ENCODE assay signal across 13 cellular contexts in the genomic region with DNA sequence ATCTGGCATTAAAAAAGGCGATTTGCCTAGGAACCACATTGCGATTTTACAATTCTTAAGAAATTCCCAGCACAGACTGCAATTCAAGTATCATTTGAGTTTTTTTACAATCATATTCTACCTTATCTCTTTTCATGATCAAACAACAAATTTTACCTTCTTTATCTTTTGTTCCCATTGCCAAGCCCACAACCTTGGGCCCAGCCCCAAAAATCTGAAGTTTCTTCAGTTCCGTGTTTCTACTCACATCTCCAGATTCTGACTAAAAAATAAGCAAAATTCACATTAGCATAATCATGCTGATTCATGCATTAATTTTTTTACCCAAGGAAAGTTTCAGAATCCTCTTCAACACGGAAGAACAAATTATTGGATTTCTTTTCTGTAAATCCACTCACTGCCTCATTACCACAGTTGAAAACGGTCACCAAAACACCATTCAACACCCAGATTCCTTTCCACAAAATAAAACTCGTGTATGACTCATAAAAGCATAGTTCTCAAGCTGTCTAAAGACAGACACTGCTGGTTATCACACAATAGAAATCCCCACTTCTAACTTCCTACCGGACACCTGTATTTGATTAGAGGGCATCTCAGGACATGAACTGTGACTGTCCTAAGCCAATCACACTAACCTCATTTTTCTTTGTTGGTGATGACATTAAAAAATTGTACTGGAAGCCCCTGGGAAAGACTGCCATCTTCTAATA. TPM values are rescaled to one million over a fixed set of nuclear protein-coding genes. Genes with fewer than 3 reads are reported as not detected.
DNase-seq lines count a peak whose midpoint lies in the region; ATAC-seq and TF ChIP-seq lines count a peak whose summit lies in the region.
"Had no signal": no experiment of that assay in that cellular context is flagged by ENCODE, and none has a peak within 500 bp of the region (broad histone marks: within the 10 kb centered on the region; RNA-seq: fewer than 3 reads in every experiment).

No MANE protein-coding gene starts in this region.

- no peak overlapping the region for H3K4me3 ChIP-seq in foreskin fibroblast (ENCODE audit: low read depth in 1 of 2, low read length in 2 of 2)
- H3K4me3 ChIP-seq: left ventricle myocardium inferior had no signal

- H3K4me3 Mint-ChIP-seq in activated naive CD8-positive, alpha-beta T cell treated with anti-CD3 and anti-CD28 coated beads, Interleukin-2, amount 10 ng/mL, durations not matched to agents 7 days and 5 days, result no peak overlapping the region
- H3K4me3 Mint-ChIP-seq: CD8-positive, alpha-beta T cell had no signal

- no peak for ATAC-seq in activated naive CD8-positive, alpha-beta T cell treated with anti-CD3 and anti-CD28 coated beads, Interleukin-2, amount 10 ng/mL, durations not matched to agents 7 days and 5 days (ENCODE audit: low read depth)
- ATAC-seq: CD8-positive, alpha-beta T cell had no signal

- peaks cover 2% of the 10 kb centered on the region for H3K4me1 Mint-ChIP-seq in activated naive CD8-positive, alpha-beta T cell treated with anti-CD3 and anti-CD28 coated beads, Interleukin-2, amount 10 ng/mL, durations not matched to agents 7 days and 5 days

- DNase-seq in AG08395 (ENCODE audit: low spot score) (peak; percentile 54), GM04504 (ENCODE audit: low read depth) (peak; percentile 35), foreskin fibroblast (peak; percentile 8 to 18), NCI-H1105 (lab: John Stamatoyannopoulos, UW) (no peak), cerebellar cortex (ENCODE audit: low spot score) (no peak)
- no peak for DNase-seq in activated naive CD8-positive, alpha-beta T cell treated with anti-CD3 and anti-CD28 coated beads, Interleukin-2, amount 10 ng/mL, durations not matched to agents 7 days and 5 days
- DNase-seq in stimulated activated CD4-positive, alpha-beta T cell treated with anti-CD3 and anti-CD28 coated beads, Interleukin-2, amount 100 ng/mL, for 24 hours, result no peak
- DNase-seq in activated CD4-positive, alpha-beta T cell treated with anti-CD3 and anti-CD28 coated beads for 48 hours, result no peak
- DNase-seq: CD8-positive, alpha-beta T cell; effector CD4-positive, alpha-beta T cell; left ventricle myocardium inferior; NCI-H526; T1000 had no signal

- TF ChIP-seq CTCF in foreskin fibroblast (IDR thresholded peaks at IDR 0.05; ENCODE audit: low read depth, low read length), result no peak

- POLR2A ChIA-PET in activated naive CD8-positive, alpha-beta T cell treated with anti-CD3 and anti-CD28 coated beads, Interleukin-2, amount 10 ng/mL, durations not matched to agents 7 days and 5 days (lab: Charles Lee), result no interaction called here

- H3K27ac Mint-ChIP-seq in activated naive CD8-positive, alpha-beta T cell treated with anti-CD3 and anti-CD28 coated beads, Interleukin-2, amount 10 ng/mL, durations not matched to agents 7 days and 5 days, result peak overlapping the region; percentile 3
- H3K27ac Mint-ChIP-seq: CD8-positive, alpha-beta T cell had no signal

- no peaks in the 10 kb centered on the region for H3K27me3 Mint-ChIP-seq in activated naive CD8-positive, alpha-beta T cell treated with anti-CD3 and anti-CD28 coated beads, Interleukin-2, amount 10 ng/mL, durations not matched to agents 7 days and 5 days

- peaks cover 59% of the 10 kb centered on the region for H3K36me3 Mint-ChIP-seq in activated naive CD8-positive, alpha-beta T cell treated with anti-CD3 and anti-CD28 coated beads, Interleukin-2, amount 10 ng/mL, durations not matched to agents 7 days and 5 days

- no peaks in the 10 kb centered on the region for H3K9me3 Mint-ChIP-seq in activated naive CD8-positive, alpha-beta T cell treated with anti-CD3 and anti-CD28 coated beads, Interleukin-2, amount 10 ng/mL, durations not matched to agents 7 days and 5 days

RNA-seq across cellular contexts. Expression of a gene that starts 32.7 kb away (rescaled TPM):
- 100 to 1,000 TPM; 105 to 116 TPM for total RNA-seq in activated naive CD8-positive, alpha-beta T cell treated with anti-CD3 and anti-CD28 coated beads, Interleukin-2, amount 10 ng/mL, durations not matched to agents 7 days and 5 days

RNA-seq across cellular contexts. Expression of a gene that starts 45.0 kb away (rescaled TPM):
- total RNA-seq in activated naive CD8-positive, alpha-beta T cell treated with anti-CD3 and anti-CD28 coated beads, Interleukin-2, amount 10 ng/mL, durations not matched to agents 7 days and 5 days, result 10 to 100 TPM; 14.6 to 15.9 TPM

Comparison
In these comparisons a context has a peak if more than half of its experiments do, and no peak if none do; other contexts are left out.
1. DNase-seq: peak in AG08395 (single experiment), GM04504 (single experiment) and foreskin fibroblast (2 of 2); none in activated naive CD8-positive, alpha-beta T cell treated with anti-CD3 and anti-CD28 coated beads, Interleukin-2, amount 10 ng/mL, durations not matched to agents 7 days and 5 days (single experiment), NCI-H1105 (single experiment), stimulated activated CD4-positive, alpha-beta T cell treated with anti-CD3 and anti-CD28 coated beads, Interleukin-2, amount 100 ng/mL, for 24 hours (0 of 2), activated CD4-positive, alpha-beta T cell treated with anti-CD3 and anti-CD28 coated beads for 48 hours (single experiment) and cerebellar cortex (single experiment).